29 cellular contexts compared by ENCODE assay signal in genomic region chr2:212037062-212037461, GRCh38.
"Had no signal": no experiment of that assay in that cellular context is flagged by ENCODE, and none has a peak within 500 bp of the region (broad histone marks: within the 10 kb centered on the region; RNA-seq: fewer than 3 reads in every experiment).

No MANE protein-coding gene starts in this region.

- H3K4me3 ChIP-seq: adrenal gland, esophagus muscularis mucosa, heart right ventricle, lower lobe of right lung, pancreas, psoas muscle, sigmoid colon, thoracic aorta had no signal

- DNase-seq: activated CD4-positive, alpha-beta T cell treated with anti-CD3 and anti-CD28 coated beads for 4 hours; activated CD4-positive, alpha-beta T cell treated with anti-CD3 and anti-CD28 coated beads, Interleukin-2, amount 50 U/mL, for 4 hours; activated CD8-positive, alpha-beta memory T cell treated with anti-CD3 and anti-CD28 coated beads for 24 hours; activated effector memory CD4-positive, alpha-beta T cell treated with anti-CD3 and anti-CD28 coated beads, Interleukin-2, amount 50 U/mL, for 16 hours; activated naive CD4-positive, alpha-beta T cell treated with anti-CD3 and anti-CD28 coated beads for 36 hours; activated naive CD8-positive, alpha-beta T cell treated with anti-CD3 and anti-CD28 coated beads for 36 hours; adrenal gland; aorta; brain microvascular endothelial cell; caudate nucleus; effector CD4-positive, alpha-beta T cell; foreskin keratinocyte; heart right ventricle; kidney glomerular epithelial cell; lower lobe of right lung; naive B cell; nephron progenitor cell; pancreas; psoas muscle; sigmoid colon; small intestine; stimulated activated CD4-positive, alpha-beta T cell treated with anti-CD3 and anti-CD28 coated beads, Interleukin-4, amount 100 ng/mL, for 24 hours; trophoblast cell had no signal

- H3K27me3 Mint-ChIP-seq: activated naive CD8-positive, alpha-beta T cell treated with anti-CD3 and anti-CD28 coated beads for 36 hours; dendritic cell treated with granulocyte-macrophage colony-stimulating factor and Interleukin-4, amounts not matched to agents 40 ng/mL and 50 ng/mL, for 4 days; naive B cell; stimulated activated naive CD8-positive, alpha-beta T cell treated with anti-CD3 and anti-CD28 coated beads, Interleukin-15, Interleukin-2, amounts not matched to agents 100 ng/mL and 50 ng/mL, for 24 hours had no signal

- H3K36me3 Mint-ChIP-seq: activated naive CD8-positive, alpha-beta T cell treated with anti-CD3 and anti-CD28 coated beads for 36 hours; naive B cell; stimulated activated effector memory CD8-positive, alpha-beta T cell treated with anti-CD3 and anti-CD28 coated beads, Interleukin-12 subunit alpha, Interleukin-12 subunit beta, amount 100 ng/mL, for 72 hours had no signal

- H3K4me1 Mint-ChIP-seq: activated naive CD8-positive, alpha-beta T cell treated with anti-CD3 and anti-CD28 coated beads for 36 hours; naive B cell; nephron progenitor cell; stimulated activated effector memory CD8-positive, alpha-beta T cell treated with anti-CD3 and anti-CD28 coated beads, Interleukin-12 subunit alpha, Interleukin-12 subunit beta, amount 100 ng/mL, for 72 hours had no signal

- H3K4me3 Mint-ChIP-seq: activated naive CD4-positive, alpha-beta T cell treated with anti-CD3 and anti-CD28 coated beads for 36 hours; activated naive CD8-positive, alpha-beta T cell treated with anti-CD3 and anti-CD28 coated beads for 36 hours; dendritic cell treated with granulocyte-macrophage colony-stimulating factor and Interleukin-4, amounts not matched to agents 40 ng/mL and 50 ng/mL, for 4 days; naive B cell; nephron progenitor cell; stimulated activated effector memory CD8-positive, alpha-beta T cell treated with anti-CD3 and anti-CD28 coated beads, Interleukin-12 subunit alpha, Interleukin-12 subunit beta, amount 100 ng/mL, for 72 hours; stimulated activated naive CD8-positive, alpha-beta T cell treated with anti-CD3 and anti-CD28 coated beads, Interleukin-15, Interleukin-2, amounts not matched to agents 100 ng/mL and 50 ng/mL, for 24 hours had no signal

- ATAC-seq: foreskin keratinocyte; heart right ventricle; left lobe of liver; lower lobe of right lung; pancreas; psoas muscle; stimulated activated effector memory CD8-positive, alpha-beta T cell treated with anti-CD3 and anti-CD28 coated beads, Interleukin-12 subunit alpha, Interleukin-12 subunit beta, amount 100 ng/mL, for 72 hours had no signal

- H3K27ac Mint-ChIP-seq: activated naive CD4-positive, alpha-beta T cell treated with anti-CD3 and anti-CD28 coated beads for 36 hours; activated naive CD8-positive, alpha-beta T cell treated with anti-CD3 and anti-CD28 coated beads for 36 hours; dendritic cell treated with granulocyte-macrophage colony-stimulating factor and Interleukin-4, amounts not matched to agents 40 ng/mL and 50 ng/mL, for 4 days; naive B cell; nephron progenitor cell; stimulated activated effector memory CD8-positive, alpha-beta T cell treated with anti-CD3 and anti-CD28 coated beads, Interleukin-12 subunit alpha, Interleukin-12 subunit beta, amount 100 ng/mL, for 72 hours; stimulated activated naive CD8-positive, alpha-beta T cell treated with anti-CD3 and anti-CD28 coated beads, Interleukin-15, Interleukin-2, amounts not matched to agents 100 ng/mL and 50 ng/mL, for 24 hours had no signal

- H3K9me3 Mint-ChIP-seq: activated naive CD8-positive, alpha-beta T cell treated with anti-CD3 and anti-CD28 coated beads for 36 hours; dendritic cell treated with granulocyte-macrophage colony-stimulating factor and Interleukin-4, amounts not matched to agents 40 ng/mL and 50 ng/mL, for 4 days; nephron progenitor cell had no signal
